ENCODE assay signal across 1 cellular context in the genomic region with DNA sequence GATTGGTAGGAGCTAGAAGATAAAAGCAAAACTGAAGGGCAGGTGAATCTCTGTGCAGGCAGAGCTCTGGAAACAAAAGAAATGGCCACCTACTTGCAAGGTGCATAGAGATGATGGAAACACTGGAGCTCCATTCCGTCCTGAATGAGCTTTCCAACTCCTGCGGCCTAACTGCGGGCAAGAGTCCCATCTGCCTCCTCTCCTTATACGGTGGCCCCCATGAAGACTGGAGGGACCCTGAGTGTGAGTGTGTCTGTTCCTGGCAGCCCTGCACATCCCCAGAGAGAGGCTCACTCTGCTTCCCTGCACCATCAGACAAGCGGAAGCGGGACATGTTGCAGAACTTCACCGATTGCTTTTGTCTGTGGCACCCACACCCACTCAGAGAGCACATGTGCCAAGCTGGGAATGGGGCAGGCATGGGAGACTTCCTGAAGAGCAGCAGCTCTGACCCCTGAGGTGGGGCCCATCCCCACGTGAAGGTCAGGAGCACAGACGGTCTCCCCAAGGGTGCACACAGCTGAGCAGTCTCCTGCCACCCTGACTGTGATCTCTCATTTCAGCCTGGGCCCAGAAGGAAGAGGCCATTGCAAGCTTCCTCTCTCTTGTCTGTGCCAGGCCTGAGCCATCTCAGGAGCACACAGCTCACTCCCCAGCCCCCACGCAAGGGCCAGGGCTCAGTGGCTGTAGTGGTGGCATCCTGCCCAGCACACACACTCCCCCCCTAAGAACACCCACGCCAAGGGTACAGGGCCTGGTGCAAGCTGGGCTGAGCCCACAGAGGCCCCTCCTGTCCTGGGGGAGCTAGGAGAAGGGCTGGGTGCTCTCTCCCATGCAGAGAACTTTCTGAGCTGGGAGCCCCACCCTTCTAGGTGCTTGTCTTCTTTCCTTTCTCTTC.
TF ChIP-seq lines count a peak whose summit lies in the region.

No MANE protein-coding gene starts in this region.

TF ChIP-seq in HepG2, 621 proteins besides CTCF, POLR2A, EP300 and RAD21 (continued from another document and continues in another):
- no peak for TF ChIP-seq ATF6 (CRISPR knock-in tag; conservative IDR thresholded peaks at IDR 0.05)
- TF ChIP-seq ZNF678 (CRISPR knock-in tag; IDR thresholded peaks at IDR 0.05), result peak; percentile 50; the same call in 1 of the 2 replicates
- 0 out of 2 replicates have a peak, but pooled peaks have one; percentile 9 for TF ChIP-seq THAP11 (CRISPR knock-in tag; IDR thresholded peaks at IDR 0.05)
- TF ChIP-seq CC2D1A (CRISPR knock-in tag; IDR thresholded peaks at IDR 0.05), result no peak
- no peak for TF ChIP-seq CAMTA2 (CRISPR knock-in tag; IDR thresholded peaks at IDR 0.05; ENCODE audit: borderline replicate concordance)
- no peak for TF ChIP-seq HOXA5 (CRISPR knock-in tag; IDR thresholded peaks at IDR 0.05)
- no peak for TF ChIP-seq SMARCC2 (IDR thresholded peaks at IDR 0.05)
- no peak for TF ChIP-seq ZFYVE20 (CRISPR knock-in tag; IDR thresholded peaks at IDR 0.05; ENCODE audit: borderline replicate concordance, low read depth)
- TF ChIP-seq SMARCE1 (IDR thresholded peaks at IDR 0.05; ENCODE audit: borderline replicate concordance), result no peak
- TF ChIP-seq WIZ (CRISPR knock-in tag; IDR thresholded peaks at IDR 0.05), result peak; percentile 59; the same call in 1 of the 2 replicates
- TF ChIP-seq, protein P1, sequence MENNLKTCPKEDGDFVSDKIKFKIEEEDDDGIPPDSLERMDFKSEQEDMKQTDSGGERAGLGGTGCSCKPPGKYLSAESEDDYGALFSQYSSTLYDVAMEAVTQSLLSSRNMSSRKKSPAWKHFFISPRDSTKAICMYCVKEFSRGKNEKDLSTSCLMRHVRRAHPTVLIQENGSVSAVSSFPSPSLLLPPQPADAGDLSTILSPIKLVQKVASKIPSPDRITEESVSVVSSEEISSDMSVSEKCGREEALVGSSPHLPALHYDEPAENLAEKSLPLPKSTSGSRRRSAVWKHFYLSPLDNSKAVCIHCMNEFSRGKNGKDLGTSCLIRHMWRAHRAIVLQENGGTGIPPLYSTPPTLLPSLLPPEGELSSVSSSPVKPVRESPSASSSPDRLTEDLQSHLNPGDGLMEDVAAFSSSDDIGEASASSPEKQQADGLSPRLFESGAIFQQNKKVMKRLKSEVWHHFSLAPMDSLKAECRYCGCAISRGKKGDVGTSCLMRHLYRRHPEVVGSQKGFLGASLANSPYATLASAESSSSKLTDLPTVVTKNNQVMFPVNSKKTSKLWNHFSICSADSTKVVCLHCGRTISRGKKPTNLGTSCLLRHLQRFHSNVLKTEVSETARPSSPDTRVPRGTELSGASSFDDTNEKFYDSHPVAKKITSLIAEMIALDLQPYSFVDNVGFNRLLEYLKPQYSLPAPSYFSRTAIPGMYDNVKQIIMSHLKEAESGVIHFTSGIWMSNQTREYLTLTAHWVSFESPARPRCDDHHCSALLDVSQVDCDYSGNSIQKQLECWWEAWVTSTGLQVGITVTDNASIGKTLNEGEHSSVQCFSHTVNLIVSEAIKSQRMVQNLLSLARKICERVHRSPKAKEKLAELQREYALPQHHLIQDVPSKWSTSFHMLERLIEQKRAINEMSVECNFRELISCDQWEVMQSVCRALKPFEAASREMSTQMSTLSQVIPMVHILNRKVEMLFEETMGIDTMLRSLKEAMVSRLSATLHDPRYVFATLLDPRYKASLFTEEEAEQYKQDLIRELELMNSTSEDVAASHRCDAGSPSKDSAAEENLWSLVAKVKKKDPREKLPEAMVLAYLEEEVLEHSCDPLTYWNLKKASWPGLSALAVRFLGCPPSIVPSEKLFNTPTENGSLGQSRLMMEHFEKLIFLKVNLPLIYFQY (CRISPR knock-in tag; IDR thresholded peaks at IDR 0.05; ENCODE audit: borderline replicate concordance), result no peak
- peak; percentile 56; the same call in 1 of the 2 replicates for TF ChIP-seq ZFY (CRISPR knock-in tag; IDR thresholded peaks at IDR 0.05)
- TF ChIP-seq ZNF253 (CRISPR knock-in tag; IDR thresholded peaks at IDR 0.05; ENCODE audit: borderline replicate concordance), result no peak
- TF ChIP-seq SRSF1 (optimal IDR thresholded peaks at IDR 0.05; ENCODE audit: low read depth, low read length), result peak; percentile 73
- TF ChIP-seq, protein P2, sequence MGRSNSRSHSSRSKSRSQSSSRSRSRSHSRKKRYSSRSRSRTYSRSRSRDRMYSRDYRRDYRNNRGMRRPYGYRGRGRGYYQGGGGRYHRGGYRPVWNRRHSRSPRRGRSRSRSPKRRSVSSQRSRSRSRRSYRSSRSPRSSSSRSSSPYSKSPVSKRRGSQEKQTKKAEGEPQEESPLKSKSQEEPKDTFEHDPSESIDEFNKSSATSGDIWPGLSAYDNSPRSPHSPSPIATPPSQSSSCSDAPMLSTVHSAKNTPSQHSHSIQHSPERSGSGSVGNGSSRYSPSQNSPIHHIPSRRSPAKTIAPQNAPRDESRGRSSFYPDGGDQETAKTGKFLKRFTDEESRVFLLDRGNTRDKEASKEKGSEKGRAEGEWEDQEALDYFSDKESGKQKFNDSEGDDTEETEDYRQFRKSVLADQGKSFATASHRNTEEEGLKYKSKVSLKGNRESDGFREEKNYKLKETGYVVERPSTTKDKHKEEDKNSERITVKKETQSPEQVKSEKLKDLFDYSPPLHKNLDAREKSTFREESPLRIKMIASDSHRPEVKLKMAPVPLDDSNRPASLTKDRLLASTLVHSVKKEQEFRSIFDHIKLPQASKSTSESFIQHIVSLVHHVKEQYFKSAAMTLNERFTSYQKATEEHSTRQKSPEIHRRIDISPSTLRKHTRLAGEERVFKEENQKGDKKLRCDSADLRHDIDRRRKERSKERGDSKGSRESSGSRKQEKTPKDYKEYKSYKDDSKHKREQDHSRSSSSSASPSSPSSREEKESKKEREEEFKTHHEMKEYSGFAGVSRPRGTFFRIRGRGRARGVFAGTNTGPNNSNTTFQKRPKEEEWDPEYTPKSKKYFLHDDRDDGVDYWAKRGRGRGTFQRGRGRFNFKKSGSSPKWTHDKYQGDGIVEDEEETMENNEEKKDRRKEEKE (IDR thresholded peaks at IDR 0.05), result no peak
- TF ChIP-seq HDAC2 (CRISPR knock-in tag; IDR thresholded peaks at IDR 0.05), result peak; percentile 7; the same call in 1 of the 2 replicates
- 0 out of 2 replicates have a peak, but pooled peaks have one; percentile 20 for TF ChIP-seq ZBTB20 (CRISPR knock-in tag; IDR thresholded peaks at IDR 0.05; ENCODE audit: borderline replicate concordance, low read depth)
- no peak for TF ChIP-seq ZBTB10 (CRISPR knock-in tag; IDR thresholded peaks at IDR 0.05; ENCODE audit: borderline replicate concordance)
- no peak for TF ChIP-seq SIX1 (CRISPR knock-in tag; IDR thresholded peaks at IDR 0.05; ENCODE audit: borderline replicate concordance)
- TF ChIP-seq ZBTB14 (CRISPR knock-in tag; IDR thresholded peaks at IDR 0.05), result no peak
- no peak for TF ChIP-seq TP53 (CRISPR knock-in tag; conservative IDR thresholded peaks at IDR 0.05)
- TF ChIP-seq ZNF784 (CRISPR knock-in tag; IDR thresholded peaks at IDR 0.05; ENCODE audit: borderline replicate concordance), result peak; percentile 61; the same call in 1 of the 2 replicates
- TF ChIP-seq CBFB (CRISPR knock-in tag; IDR thresholded peaks at IDR 0.05), result no peak
- TF ChIP-seq, protein P3, sequence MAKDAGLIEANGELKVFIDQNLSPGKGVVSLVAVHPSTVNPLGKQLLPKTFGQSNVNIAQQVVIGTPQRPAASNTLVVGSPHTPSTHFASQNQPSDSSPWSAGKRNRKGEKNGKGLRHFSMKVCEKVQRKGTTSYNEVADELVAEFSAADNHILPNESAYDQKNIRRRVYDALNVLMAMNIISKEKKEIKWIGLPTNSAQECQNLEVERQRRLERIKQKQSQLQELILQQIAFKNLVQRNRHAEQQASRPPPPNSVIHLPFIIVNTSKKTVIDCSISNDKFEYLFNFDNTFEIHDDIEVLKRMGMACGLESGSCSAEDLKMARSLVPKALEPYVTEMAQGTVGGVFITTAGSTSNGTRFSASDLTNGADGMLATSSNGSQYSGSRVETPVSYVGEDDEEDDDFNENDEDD (CRISPR knock-in tag; IDR thresholded peaks at IDR 0.05; ENCODE audit: borderline replicate concordance), result no peak
- no peak for TF ChIP-seq HNRNPK (IDR thresholded peaks at IDR 0.05; ENCODE audit: low read depth, low read length, poor library complexity, severe bottlenecking)
- TF ChIP-seq HINFP (CRISPR knock-in tag; IDR thresholded peaks at IDR 0.05; ENCODE audit: low read depth), result 0 out of 2 replicates have a peak, but pooled peaks have one; percentile 56
- TF ChIP-seq MXI1 (IDR thresholded peaks at IDR 0.05; ENCODE audit: borderline replicate concordance, low read depth, low read length), result no peak
- TF ChIP-seq XRCC5 (optimal IDR thresholded peaks at IDR 0.05; ENCODE audit: low read length), result peak; percentile 10
- TF ChIP-seq HIVEP1 (CRISPR knock-in tag; IDR thresholded peaks at IDR 0.05), result no peak
- no peak for TF ChIP-seq DR1 (CRISPR knock-in tag; IDR thresholded peaks at IDR 0.05)
- TF ChIP-seq ZNF329 (CRISPR knock-in tag; IDR thresholded peaks at IDR 0.05; ENCODE audit: low read depth), result no peak
- no peak for TF ChIP-seq ZZZ3 (CRISPR knock-in tag; IDR thresholded peaks at IDR 0.05; ENCODE audit: borderline replicate concordance)
- TF ChIP-seq HDAC6 (IDR thresholded peaks at IDR 0.05; ENCODE audit: low read depth, low read length), result no peak
- TF ChIP-seq MEIS1 (CRISPR knock-in tag; IDR thresholded peaks at IDR 0.05; ENCODE audit: borderline replicate concordance), result no peak; the same call in 1 of the 2 replicates
- no peak for TF ChIP-seq PBX2 (CRISPR knock-in tag; IDR thresholded peaks at IDR 0.05)
- TF ChIP-seq RARA (CRISPR knock-in tag; IDR thresholded peaks at IDR 0.05), result peak; percentile 48; the same call in 1 of the 2 replicates
